16 cellular contexts compared by ENCODE assay signal in the genomic region with DNA sequence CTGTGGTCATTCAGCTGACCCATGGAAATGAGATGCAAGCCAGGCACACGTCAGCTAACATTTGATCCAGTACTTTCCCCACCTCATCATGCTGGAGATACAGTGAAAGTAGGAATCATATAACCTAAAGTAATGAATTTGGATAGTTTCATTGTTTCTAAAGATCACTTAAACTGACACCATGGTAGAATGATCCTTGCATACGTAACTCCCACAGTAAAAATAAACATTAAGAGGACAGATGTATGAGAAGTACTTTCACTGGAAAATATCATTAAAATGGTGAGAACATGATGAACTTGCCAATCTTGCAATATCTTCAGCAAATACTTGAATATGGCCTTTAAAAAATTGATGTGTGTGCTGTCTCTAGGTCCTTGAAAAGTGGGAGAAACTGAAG.
DNase-seq lines count a peak whose midpoint lies in the region; ATAC-seq and TF ChIP-seq lines count a peak whose summit lies in the region.
"Had no signal": no experiment of that assay in that cellular context is flagged by ENCODE, and none has a peak within 500 bp of the region (broad histone marks: within the 10 kb centered on the region; RNA-seq: fewer than 3 reads in every experiment).

No MANE protein-coding gene starts in this region.

- no peak for TF ChIP-seq RAD21 in IMR-90 (IDR thresholded peaks at IDR 0.05; ENCODE audit: low read length)

- TF ChIP-seq CTCF in IMR-90 (conservative IDR thresholded peaks at IDR 0.05; ENCODE audit: low read depth, low read length) (no peak), astrocyte of the spinal cord (IDR thresholded peaks at IDR 0.05; ENCODE audit: low read depth, low read length) (no peak), fibroblast of lung (conservative IDR thresholded peaks at IDR 0.05 in 1 of 2, IDR thresholded peaks at IDR 0.05 in 1 of 2; ENCODE audit: low read depth in 1 of 2, low read length in 2 of 2) (no peak)

- intact Hi-C loops in IMR-90 (cut with micrococcal nuclease): loop anchor here (2.0 kb wide), 1 partner anchor 268 kb away; no protein-coding TSS in a partner anchor

- peak overlapping the region; percentile 91 for H3K18ac ChIP-seq in IMR-90 (ENCODE audit: low read depth, low read length)
- no peak overlapping the region for H3K18ac ChIP-seq in trophoblast cell (ENCODE audit: low read length)

- no peak overlapping the region for H4K12ac ChIP-seq in trophoblast cell (ENCODE audit: low read depth, low read length)

- H2BK12ac ChIP-seq in trophoblast cell (ENCODE audit: low read length): no peak overlapping the region

- peak overlapping the region; percentile 67 for H4K5ac ChIP-seq in IMR-90 (ENCODE audit: low read depth, low read length)

- H3K27ac ChIP-seq in IMR-90 (ENCODE audit: insufficient read depth, low read length) (peak overlapping the region; percentile 56; the same call in 1 of the 2 replicates), fibroblast of lung (ENCODE audit: insufficient read depth, low read length) (peak overlapping the region; percentile 40), trophoblast cell (ENCODE audit: low read depth, low read length) (no peak overlapping the region)

- H4K8ac ChIP-seq in IMR-90 (ENCODE audit: low read depth in 2 of 2, low read length in 2 of 2): peak overlapping the region; percentile 21 to 87; a peak in 2 of 4 replicates
- H4K8ac ChIP-seq in trophoblast cell (ENCODE audit: low read depth, low read length): no peak overlapping the region

- no peak for ATAC-seq in IMR-90 (ENCODE audit: low read depth)
- no peak for ATAC-seq in GM18498 (IDR thresholded peaks at IDR 0.05; ENCODE audit: unreplicated experiment)
- no peak for ATAC-seq in GM19397 (IDR thresholded peaks at IDR 0.05; ENCODE audit: unreplicated experiment)
- ATAC-seq: GM12878, GM23338, HepG2 had no signal

- H3K36me3 ChIP-seq in IMR-90 (ENCODE audit: control insufficient read depth, insufficient read depth, low read length): no peaks in the 10 kb centered on the region
- H3K36me3 ChIP-seq in fibroblast of lung (ENCODE audit: control insufficient read depth, insufficient read depth, low read length): no peaks in the 10 kb centered on the region
- H3K36me3 ChIP-seq in trophoblast cell (ENCODE audit: control insufficient read depth in 1 of 2, insufficient read depth in 2 of 2, low read length in 2 of 2): no peaks in the 10 kb centered on the region

- TF ChIP-seq POLR2A in IMR-90 (IDR thresholded peaks at IDR 0.05; ENCODE audit: low read depth, low read length): no peak

- H3K27me3 ChIP-seq in IMR-90 (ENCODE audit: control insufficient read depth, insufficient read depth, low read length): no peaks in the 10 kb centered on the region
- H3K27me3 ChIP-seq in fibroblast of lung (ENCODE audit: control insufficient read depth, insufficient read depth, low read length): no peaks in the 10 kb centered on the region
- H3K27me3 ChIP-seq in trophoblast cell (ENCODE audit: insufficient read depth, low read length): no peaks in the 10 kb centered on the region

- peaks cover 13% of the 10 kb centered on the region for H3K9me1 ChIP-seq in IMR-90 (ENCODE audit: insufficient read depth, low read length)

- POLR2A ChIA-PET in IMR-90 (lab: Charles Lee; ENCODE audit: unreplicated experiment): no interaction called here

- H3K4me1 ChIP-seq in IMR-90 (ENCODE audit: control insufficient read depth, insufficient read depth, low read length) (peaks cover 23% of the 10 kb centered on the region), fibroblast of lung (ENCODE audit: control insufficient read depth, extremely low read depth, insufficient read depth, low read length) (peaks cover 21% of the 10 kb centered on the region), trophoblast cell (ENCODE audit: control insufficient read depth in 1 of 2, insufficient read depth in 2 of 2, low read length in 2 of 2) (peaks cover 0 to 2% of the 10 kb centered on the region in 2 experiments)

- BruUV-seq in IMR-90 (replicated peaks; lab: Mats Ljungman, UMichigan): no TSS peak

- H2BK120ac ChIP-seq in IMR-90 (ENCODE audit: low read depth, low read length) (peak overlapping the region; percentile 87), trophoblast cell (ENCODE audit: insufficient read depth, low read length, poor library complexity) (no peak overlapping the region)

- dilution Hi-C loops in IMR-90 (cut with HindIII; ENCODE audit: low sequenced_read_pairs, unreplicated experiment): no loop called here

- no peaks in the 10 kb centered on the region for H3K79me2 ChIP-seq in fibroblast of lung (ENCODE audit: control insufficient read depth, insufficient read depth, low read length)
- no peaks in the 10 kb centered on the region for H3K79me2 ChIP-seq in trophoblast cell (ENCODE audit: control insufficient read depth, insufficient read depth, low read length, poor library complexity)

- H3K4ac ChIP-seq in IMR-90 (ENCODE audit: low read depth, low read length): peak overlapping the region; percentile 92
- no peak overlapping the region for H3K4ac ChIP-seq in trophoblast cell (ENCODE audit: low read depth, low read length)

- DNase-seq in IMR-90 (peak; percentile 85), astrocyte of the spinal cord (ENCODE audit: low read depth, low spot score) (peak; percentile 10), fibroblast of lung (ENCODE audit: low read depth in 2 of 2) (peak; percentile 16 to 84), trophoblast cell (no peak), NCI-H1105 treated with DMSO at 0.1 percent for 48 hours (lab: John Stamatoyannopoulos, UW) (no peak)
- DNase-seq: 8988T; C1 segment of cervical spinal cord; Calu3; CD4-positive, alpha-beta T cell; DMS 273 treated with DMSO at 0.1 percent for 48 hours; H9 had no signal

- peak overlapping the region; percentile 30 for H2BK5ac ChIP-seq in IMR-90 (ENCODE audit: low read depth, low read length, poor library complexity, severe bottlenecking)
- H2BK5ac ChIP-seq in trophoblast cell (ENCODE audit: low read depth, low read length, poor library complexity): no peak overlapping the region

- peak overlapping the region; percentile 70; the same call in 1 of the 2 replicates for H3K23ac ChIP-seq in IMR-90 (ENCODE audit: low read depth, low read length)
- H3K23ac ChIP-seq in trophoblast cell (ENCODE audit: low read length): no peak overlapping the region

- no peaks in the 10 kb centered on the region for H3K79me1 ChIP-seq in IMR-90 (ENCODE audit: low read depth in 1 of 2, low read length in 2 of 2)
- no peaks in the 10 kb centered on the region for H3K79me1 ChIP-seq in trophoblast cell (ENCODE audit: low read length)

- in situ Hi-C loops in IMR-90 (cut with MboI; ENCODE audit: low sequenced_read_pairs) (no loop called here), astrocyte of the spinal cord (cut with HindIII; ENCODE audit: low sequenced_read_pairs) (no loop called here)

- peak overlapping the region; percentile 3 for H3K4me2 ChIP-seq in IMR-90 (ENCODE audit: low read depth, low read length)
- no peak overlapping the region for H3K4me2 ChIP-seq in fibroblast of lung (ENCODE audit: extremely low read depth, insufficient read depth, low read length)
- no peak overlapping the region for H3K4me2 ChIP-seq in trophoblast cell (ENCODE audit: low read length)
- H3K4me2 ChIP-seq: GM23338 had no signal

- H4K20me1 ChIP-seq in IMR-90 (ENCODE audit: insufficient read depth, low read length) (no peaks in the 10 kb centered on the region), fibroblast of lung (ENCODE audit: control insufficient read depth, extremely low read depth, insufficient read depth, low read length) (no peaks in the 10 kb centered on the region)

- no peak overlapping the region for H2AK9ac ChIP-seq in IMR-90 (replicated peaks; ENCODE audit: low read depth, low read length, poor library complexity)

- peak overlapping the region; percentile 90 for H3K14ac ChIP-seq in IMR-90 (replicated peaks; ENCODE audit: low read depth, low read length)
- no peak overlapping the region for H3K14ac ChIP-seq in trophoblast cell (ENCODE audit: low read length)

- no peak overlapping the region for H3K56ac ChIP-seq in IMR-90 (ENCODE audit: extremely low read depth, insufficient read depth, low read length)

- peak overlapping the region; percentile 95; the same call in 1 of the 2 replicates for H2AK5ac ChIP-seq in IMR-90 (ENCODE audit: low read depth, low read length)
- no peak overlapping the region for H2AK5ac ChIP-seq in trophoblast cell (ENCODE audit: low read length)

- H4K91ac ChIP-seq in IMR-90 (ENCODE audit: insufficient read depth, low read depth, low read length): peak overlapping the region; percentile 64
- no peak overlapping the region for H4K91ac ChIP-seq in trophoblast cell (ENCODE audit: low read depth, low read length)

- H2BK20ac ChIP-seq in IMR-90 (ENCODE audit: low read depth, low read length): peak overlapping the region; percentile 86

- H3K4me3 ChIP-seq in IMR-90 (ENCODE audit: insufficient read depth, low read depth, low read length) (no peak overlapping the region), astrocyte of the spinal cord (ENCODE audit: low read depth, low read length) (no peak overlapping the region), fibroblast of lung (replicated peaks in 1 of 4; ENCODE audit: control extremely low read depth in 1 of 4, insufficient read depth in 1 of 4, low read depth in 3 of 4, low read length in 4 of 4) (no peak overlapping the region), trophoblast cell (ENCODE audit: low read depth, low read length) (peak overlapping the region; percentile 49)
- H3K4me3 ChIP-seq: GM12878, GM23338 had no signal

- WGBS in IMR-90 (ENCODE audit: extremely low coverage in 2 of 2, insufficient read length in 1 of 2), 2 experiments: no CpG with 5 or more reads among the region's 2 CpGs
- no CpG with 5 or more reads among the region's 2 CpGs for WGBS in trophoblast cell (ENCODE audit: extremely low coverage, insufficient coverage, insufficient read length)

- H3K9me3 ChIP-seq in IMR-90 (ENCODE audit: control insufficient read depth, insufficient read depth, low read length): no peaks in the 10 kb centered on the region
- no peaks in the 10 kb centered on the region for H3K9me3 ChIP-seq in fibroblast of lung (ENCODE audit: control insufficient read depth, insufficient read depth, low read depth, low read length)
- peaks cover 7% of the 10 kb centered on the region for H3K9me3 ChIP-seq in trophoblast cell (ENCODE audit: insufficient read depth, low read depth, low read length)

- no peak overlapping the region for H2AFZ ChIP-seq in IMR-90 (replicated peaks; ENCODE audit: low read length, poor library complexity)
- H2AFZ ChIP-seq in fibroblast of lung (ENCODE audit: low read length): no peak overlapping the region
- H2AFZ ChIP-seq in trophoblast cell (ENCODE audit: insufficient read depth, low read length, poor library complexity): no peak overlapping the region
- H2AFZ ChIP-seq: GM23338 had no signal

- H3K9ac ChIP-seq in IMR-90 (ENCODE audit: low read depth, low read length): no peak overlapping the region
- H3K9ac ChIP-seq in fibroblast of lung (ENCODE audit: insufficient read depth, low read length): no peak overlapping the region
- no peak overlapping the region for H3K9ac ChIP-seq in trophoblast cell (ENCODE audit: low read length)

- H2BK15ac ChIP-seq in IMR-90 (ENCODE audit: low read depth, low read length): peak overlapping the region; percentile 84; the same call in 2 of the 3 replicates

- CTCF ChIA-PET in IMR-90 (lab: Yijun Ruan, JAX): interaction anchor here (1.4 kb wide), 1 partner anchor 55 kb away, joined by 4 read pairs; no protein-coding TSS in a partner anchor

TF ChIP-seq in IMR-90, 13 proteins besides CTCF, POLR2A, EP300 and RAD21 (continues in another document):
- 0 out of 2 replicates have a peak, but pooled peaks have one; percentile 14 for TF ChIP-seq MAFK (IDR thresholded peaks at IDR 0.05; ENCODE audit: low read depth, low read length)

Comparison
In these comparisons a context has a peak if more than half of its experiments do, and no peak if none do; other contexts are left out.
1. DNase-seq: peak in IMR-90 (single experiment), astrocyte of the spinal cord (single experiment) and fibroblast of lung (2 of 2); none in trophoblast cell (0 of 2) and NCI-H1105 treated with DMSO at 0.1 percent for 48 hours (single experiment).